ENCODE assay signal across 1 cellular context in the genomic region with DNA sequence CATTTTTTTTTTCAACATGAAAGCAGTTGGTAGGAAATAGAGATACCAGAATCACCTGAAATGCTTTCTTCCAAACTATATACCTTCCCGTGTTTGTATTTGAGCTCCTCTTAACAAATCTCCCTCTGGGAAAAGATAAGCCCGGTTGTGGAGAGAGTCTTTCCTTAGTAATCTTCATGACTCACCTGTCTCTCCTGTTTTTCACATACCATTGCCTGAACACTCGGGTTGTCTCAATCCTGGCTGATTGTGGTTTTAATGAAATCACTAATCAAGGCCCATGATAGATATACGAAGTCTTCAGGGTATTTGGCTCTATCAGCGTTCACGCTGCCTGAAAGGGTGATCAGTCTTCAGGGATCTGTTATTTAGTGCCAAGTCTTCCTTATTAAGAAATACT.
TF ChIP-seq lines count a peak whose summit lies in the region.

No MANE protein-coding gene starts in this region.

TF ChIP-seq in IMR-90, 13 proteins besides CTCF, POLR2A, EP300 and RAD21 (continued from another document):
- TF ChIP-seq, protein P1, sequence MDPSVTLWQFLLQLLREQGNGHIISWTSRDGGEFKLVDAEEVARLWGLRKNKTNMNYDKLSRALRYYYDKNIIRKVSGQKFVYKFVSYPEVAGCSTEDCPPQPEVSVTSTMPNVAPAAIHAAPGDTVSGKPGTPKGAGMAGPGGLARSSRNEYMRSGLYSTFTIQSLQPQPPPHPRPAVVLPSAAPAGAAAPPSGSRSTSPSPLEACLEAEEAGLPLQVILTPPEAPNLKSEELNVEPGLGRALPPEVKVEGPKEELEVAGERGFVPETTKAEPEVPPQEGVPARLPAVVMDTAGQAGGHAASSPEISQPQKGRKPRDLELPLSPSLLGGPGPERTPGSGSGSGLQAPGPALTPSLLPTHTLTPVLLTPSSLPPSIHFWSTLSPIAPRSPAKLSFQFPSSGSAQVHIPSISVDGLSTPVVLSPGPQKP (IDR thresholded peaks at IDR 0.05; ENCODE audit: borderline replicate concordance, low read depth, low read length), result no peak
- TF ChIP-seq CHD1 (IDR thresholded peaks at IDR 0.05; ENCODE audit: low read depth, low read length) (no peak), MXI1 (IDR thresholded peaks at IDR 0.05; ENCODE audit: borderline replicate concordance, low read depth, low read length) (no peak), CEBPB (IDR thresholded peaks at IDR 0.05; ENCODE audit: low read depth, low read length) (no peak), NFE2L2 (IDR thresholded peaks at IDR 0.05; ENCODE audit: low read depth, low read length) (no peak), RCOR1 (IDR thresholded peaks at IDR 0.05; ENCODE audit: insufficient replicate concordance, low read length) (no peak), MAFK (IDR thresholded peaks at IDR 0.05; ENCODE audit: low read depth, low read length) (no peak), SMC3 (IDR thresholded peaks at IDR 0.05; ENCODE audit: low read depth, low read length) (no peak), RFX5 (IDR thresholded peaks at IDR 0.05; ENCODE audit: low read depth, low read length) (no peak), BHLHE40 (IDR thresholded peaks at IDR 0.05; ENCODE audit: low read depth, low read length) (no peak)
